In the genomic region with DNA sequence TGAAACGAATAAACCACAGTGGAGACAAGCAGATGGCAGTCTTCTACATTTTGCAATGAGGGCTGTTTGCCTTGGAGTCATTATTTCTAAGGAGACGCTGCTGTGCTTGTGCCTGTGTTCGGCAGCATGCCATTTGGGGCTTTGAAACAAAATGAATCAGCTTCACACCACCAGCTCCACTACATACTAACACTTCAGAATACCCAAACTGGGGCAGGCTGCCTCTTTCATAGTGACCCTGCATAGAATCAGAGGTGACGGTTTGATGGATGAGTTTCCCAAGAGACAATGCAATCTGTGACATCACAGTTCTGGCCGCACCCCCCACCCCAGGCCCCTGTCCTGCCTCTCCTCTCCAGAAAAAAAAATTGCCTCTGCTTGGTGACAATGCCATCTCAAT, we compare ENCODE assay signal across 14 cellular contexts. TPM values are rescaled to one million over a fixed set of nuclear protein-coding genes. Genes with fewer than 3 reads are reported as not detected.
A peak's percentile ranks its signal among the peaks of the same experiment; 100 is the strongest.
DNase-seq lines count a peak whose midpoint lies in the region; ATAC-seq and TF ChIP-seq lines count a peak whose summit lies in the region.
"Had no signal": no experiment of that assay in that cellular context is flagged by ENCODE, and none has a peak within 500 bp of the region (broad histone marks: within the 10 kb centered on the region; RNA-seq: fewer than 3 reads in every experiment).

No MANE protein-coding gene starts in this region.

- no peaks in the 10 kb centered on the region for H3K4me1 ChIP-seq in left ventricle myocardium inferior
- H3K4me1 ChIP-seq in right atrium auricular region = no peaks in the 10 kb centered on the region

- TF ChIP-seq CTCF in left ventricle myocardium inferior (IDR thresholded peaks at IDR 0.05; ENCODE audit: borderline replicate concordance) (no peak), right atrium auricular region (IDR thresholded peaks at IDR 0.05) (no peak), GM13977 (IDR thresholded peaks at IDR 0.05; ENCODE audit: extremely low read depth, insufficient read depth, missing control alignments) (no peak)

- intact Hi-C loops in Right ventricle myocardium superior (cut with DNase I) (no loop called here), left ventricle myocardium inferior (cut with micrococcal nuclease) (no loop called here)

- DNase-seq in Right ventricle myocardium superior (peak; percentile 44), left ventricle myocardium inferior (no peak), NCI-H69 (lab: John Stamatoyannopoulos, UW) (peak; percentile 50), right atrium auricular region (ENCODE audit: low spot score) (peak; percentile 63), superior temporal gyrus (ENCODE audit: extremely low spot score) (peak; percentile 18), iPS-NIHi7 (ENCODE audit: extremely low spot score) (no peak), cortex of kidney (lab: John Stamatoyannopoulos, UW) (no peak), GM13977 (ENCODE audit: low spot score) (no peak)
- DNase-seq: DMS79 treated with DMSO at 0.1 percent for 48 hours; effector CD4-positive, alpha-beta T cell; naive B cell; NCI-H510A treated with DMSO at 0.1 percent for 48 hours; stimulated activated naive CD4-positive, alpha-beta T cell; T1000 had no signal

- no peaks in the 10 kb centered on the region for H3K27me3 ChIP-seq in left ventricle myocardium inferior (ENCODE audit: low read depth)
- no peaks in the 10 kb centered on the region for H3K27me3 ChIP-seq in right atrium auricular region

- in situ Hi-C loops in GM13977 (cut with MboI; ENCODE audit: low pct_unique_long_range_greater_than_20kb, low sequenced_read_pairs, unreplicated experiment) = no loop called here

- H3K9me3 ChIP-seq in left ventricle myocardium inferior (replicated peaks) (no peaks in the 10 kb centered on the region), right atrium auricular region (no peaks in the 10 kb centered on the region)

- H3K36me3 ChIP-seq in left ventricle myocardium inferior = no peaks in the 10 kb centered on the region
- no peaks in the 10 kb centered on the region for H3K36me3 ChIP-seq in right atrium auricular region

- H3K27ac ChIP-seq in left ventricle myocardium inferior (replicated peaks) (no peak overlapping the region), right atrium auricular region (peak overlapping the region in 1 of 2 donors; percentile 14)

- peak; percentile 43 for ATAC-seq in Right ventricle myocardium superior (ENCODE audit: poor library complexity)

- H3K4me3 ChIP-seq in left ventricle myocardium inferior (no peak overlapping the region), right atrium auricular region (no peak overlapping the region)

RNA-seq across cellular contexts. Expression of a gene that starts 57.1 kb away (rescaled TPM):
- total RNA-seq in Right ventricle myocardium superior (7.3 TPM), left ventricle myocardium inferior (9.4 TPM), right atrium auricular region (1 to 10 TPM; 8.0 to 9.6 TPM)

Comparison
In these comparisons a context has a peak if more than half of its experiments do, and no peak if none do; other contexts are left out.
1. DNase-seq: peak in Right ventricle myocardium superior (single experiment), NCI-H69 (single experiment), right atrium auricular region (single experiment) and superior temporal gyrus (single experiment); none in left ventricle myocardium inferior (single experiment), iPS-NIHi7 (single experiment), cortex of kidney (single experiment) and GM13977 (single experiment).